In the genomic region with DNA sequence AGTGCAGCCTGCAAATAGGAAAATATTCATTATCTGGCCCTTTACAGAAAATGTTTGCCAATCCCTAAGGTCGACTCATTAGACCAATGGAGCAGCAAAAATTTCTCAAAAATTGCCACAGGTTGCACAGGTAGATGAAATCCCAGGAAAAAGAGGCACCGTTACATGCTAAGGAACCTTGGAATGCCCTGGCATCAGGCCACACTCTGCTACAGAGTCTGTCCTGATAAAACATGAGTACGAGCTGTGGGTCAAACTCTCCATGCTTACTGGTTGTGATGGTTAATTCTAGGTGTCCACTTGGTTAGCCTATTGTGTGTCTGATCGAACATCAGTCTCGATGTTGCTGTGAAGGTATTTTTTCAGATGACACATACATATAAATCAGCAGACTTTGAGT, we compare ENCODE assay signal across 24 cellular contexts. TPM values are rescaled to one million over a fixed set of nuclear protein-coding genes. Genes with fewer than 3 reads are reported as not detected.
DNase-seq lines count a peak whose midpoint lies in the region; FAIRE-seq and TF ChIP-seq lines count a peak whose summit lies in the region.
"Had no signal": no experiment of that assay in that cellular context is flagged by ENCODE, and none has a peak within 500 bp of the region (broad histone marks: within the 10 kb centered on the region; RNA-seq: fewer than 3 reads in every experiment).

No MANE protein-coding gene starts in this region.

- H3K36me3 ChIP-seq in SJSA1, result peaks cover 16% of the 10 kb centered on the region
- peaks cover 0 to 3% of the 10 kb centered on the region in 2 experiments for H3K36me3 ChIP-seq in trophoblast cell (ENCODE audit: control insufficient read depth in 1 of 2, insufficient read depth in 2 of 2, low read length in 2 of 2)

- peaks cover 16% of the 10 kb centered on the region for H3K79me1 ChIP-seq in trophoblast cell (ENCODE audit: low read length)

- no peak overlapping the region for H3K23ac ChIP-seq in trophoblast cell (ENCODE audit: low read length)

- no peak overlapping the region for H3K4me3 ChIP-seq in SJSA1
- H3K4me3 ChIP-seq in trophoblast cell (ENCODE audit: low read depth, low read length), result no peak overlapping the region
- H3K4me3 ChIP-seq: A549 had no signal

- no peak overlapping the region for H2BK5ac ChIP-seq in trophoblast cell (ENCODE audit: low read depth, low read length, poor library complexity)

- no peak overlapping the region for H3K4me2 ChIP-seq in trophoblast cell (ENCODE audit: low read length)
- H3K4me2 ChIP-seq: A549 had no signal

- FAIRE-seq in GM12892 (lab: Jason Lieb, UNC), result no peak
- FAIRE-seq: A549, D721Med, G401.6, GM12891, HTR-8/SVneo had no signal

- no peak overlapping the region for H2BK12ac ChIP-seq in trophoblast cell (ENCODE audit: low read length)

- H4K91ac ChIP-seq in trophoblast cell (ENCODE audit: low read depth, low read length), result peak overlapping the region; percentile 36

- peak overlapping the region; percentile 69 for H3K27ac ChIP-seq in SJSA1
- no peak overlapping the region for H3K27ac ChIP-seq in trophoblast cell (ENCODE audit: low read depth, low read length)
- H3K27ac ChIP-seq: A549 had no signal

- TF ChIP-seq POLR2A in GM12892 (IDR thresholded peaks at IDR 0.05; ENCODE audit: low read depth, low read length), result peak; percentile 10; the same call in 1 of the 2 replicates

- H3K4me1 ChIP-seq in SJSA1 (replicated peaks) (peaks cover 78% of the 10 kb centered on the region), trophoblast cell (ENCODE audit: control insufficient read depth in 1 of 2, insufficient read depth in 2 of 2, low read length in 2 of 2) (peaks cover 16 to 37% of the 10 kb centered on the region in 2 experiments)
- H3K4me1 ChIP-seq: A549 had no signal

- no peak overlapping the region for H3K4ac ChIP-seq in trophoblast cell (ENCODE audit: low read depth, low read length)

- WGBS in trophoblast cell (ENCODE audit: extremely low coverage, insufficient coverage, insufficient read length), result no CpG with 5 or more reads among the region's 5 CpGs

- H2AK5ac ChIP-seq in trophoblast cell (ENCODE audit: low read length), result no peak overlapping the region

- no peak overlapping the region for H3K9ac ChIP-seq in trophoblast cell (ENCODE audit: low read length)

- H3K9me3 ChIP-seq in SJSA1 (replicated peaks), result no peaks in the 10 kb centered on the region
- H3K9me3 ChIP-seq in trophoblast cell (ENCODE audit: insufficient read depth, low read depth, low read length), result no peaks in the 10 kb centered on the region
- H3K9me3 ChIP-seq: A549 had no signal

- no peak overlapping the region for H4K12ac ChIP-seq in trophoblast cell (ENCODE audit: low read depth, low read length)

- DNase-seq in GM12892 (ENCODE audit: insufficient read length) (no peak), SJSA1 (ENCODE audit: low read depth in 1 of 2, low spot score in 2 of 2) (peak in 1 of 2 experiments; percentile 35), mesenteric fat pad (ENCODE audit: low spot score) (peak; percentile 20), trophoblast cell (no peak), GM19240 (ENCODE audit: insufficient read length, low spot score) (no peak), inferior parietal cortex (ENCODE audit: extremely low spot score) (no peak), AG20443 (ENCODE audit: low spot score) (no peak)
- DNase-seq: CD8-positive, alpha-beta T cell; COR-L47; DMS153; DMS79 treated with DMSO at 0.1 percent for 48 hours; EL; HCEC 1CT; HFFc6 had no signal

- H2BK120ac ChIP-seq in trophoblast cell (ENCODE audit: insufficient read depth, low read length, poor library complexity), result no peak overlapping the region

- no peaks in the 10 kb centered on the region for H3K79me2 ChIP-seq in trophoblast cell (ENCODE audit: control insufficient read depth, insufficient read depth, low read length, poor library complexity)

- H4K8ac ChIP-seq in trophoblast cell (ENCODE audit: low read depth, low read length), result no peak overlapping the region

- no peak overlapping the region for H2AFZ ChIP-seq in trophoblast cell (ENCODE audit: insufficient read depth, low read length, poor library complexity)

- no peak overlapping the region for H3K14ac ChIP-seq in trophoblast cell (ENCODE audit: low read length)

- peak overlapping the region; percentile 32 for H3K18ac ChIP-seq in trophoblast cell (ENCODE audit: low read length)

- H3K27me3 ChIP-seq in SJSA1 (replicated peaks), result no peaks in the 10 kb centered on the region
- no peaks in the 10 kb centered on the region for H3K27me3 ChIP-seq in trophoblast cell (ENCODE audit: insufficient read depth, low read length)

RNA-seq across cellular contexts. Expression of gene RASSF4, which starts 7.8 kb away (rescaled TPM):
- 29.4 TPM for polyA plus RNA-seq in GM12892 (2012; ENCODE audit: missing spikeins)
- 9.2 and 19.7 TPM in 2 replicates for total RNA-seq in SJSA1 (2014; rRNA removed; shearing (Covaris generic))
- 122 TPM for total RNA-seq in mesenteric fat pad
- 9.7 and 11.1 TPM in 2 replicates for polyA plus RNA-seq in trophoblast cell (2013)

RNA-seq across cellular contexts. Expression of gene DEPP1, which starts 26.8 kb away (rescaled TPM):
- polyA plus RNA-seq in GM12892 (2012; ENCODE audit: missing spikeins), result 4.2 TPM
- total RNA-seq in SJSA1 (2014; rRNA removed; shearing (Covaris generic)), result 4.9 and 6.8 TPM in 2 replicates
- total RNA-seq in mesenteric fat pad, result 566 TPM
- polyA plus RNA-seq in trophoblast cell (2013), result 120 and 128 TPM in 2 replicates
- total RNA-seq: CD8-positive, alpha-beta T cell had no signal
- polyA plus RNA-seq: CD14-positive monocyte had no signal

RNA-seq across cellular contexts. Expression of gene TMEM72, which starts 40.7 kb away (rescaled TPM):
- 0.08 TPM for polyA plus RNA-seq in GM12892 (2012; ENCODE audit: missing spikeins)
- total RNA-seq in SJSA1 (2014; rRNA removed; shearing (Covaris generic)), result not detected in 2 replicates
- total RNA-seq in mesenteric fat pad, result not detected
- polyA plus RNA-seq in trophoblast cell (2013), result 0.18 and 0.37 TPM in 2 replicates
- total RNA-seq: CD8-positive, alpha-beta T cell; H4; HFFc6 had no signal
- polyA plus RNA-seq: A549, AG04450, BJ, CD14-positive monocyte, HepG2 had no signal

RNA-seq across cellular contexts. Expression of gene ZNF22, which starts 48.9 kb away (rescaled TPM):
- polyA plus RNA-seq in GM12892 (2012; ENCODE audit: missing spikeins), result 34.9 TPM
- 59.6 and 88.5 TPM in 2 replicates for total RNA-seq in SJSA1 (2014; rRNA removed; shearing (Covaris generic))
- total RNA-seq in mesenteric fat pad, result 50.3 TPM
- polyA plus RNA-seq in trophoblast cell (2013), result 31.5 and 32.1 TPM in 2 replicates

Comparison
In these comparisons a context has a peak if more than half of its experiments do, and no peak if none do; other contexts are left out.
1. RNA of gene DEPP1, which starts 26.8 kb away (total RNA-seq): 566 TPM in mesenteric fat pad (single experiment); 4.9 to 6.8 TPM in SJSA1; every median in the first group is over 10 times any median in the second.